Comparison of ENCODE assay signal across 11 cellular contexts in the genomic region with DNA sequence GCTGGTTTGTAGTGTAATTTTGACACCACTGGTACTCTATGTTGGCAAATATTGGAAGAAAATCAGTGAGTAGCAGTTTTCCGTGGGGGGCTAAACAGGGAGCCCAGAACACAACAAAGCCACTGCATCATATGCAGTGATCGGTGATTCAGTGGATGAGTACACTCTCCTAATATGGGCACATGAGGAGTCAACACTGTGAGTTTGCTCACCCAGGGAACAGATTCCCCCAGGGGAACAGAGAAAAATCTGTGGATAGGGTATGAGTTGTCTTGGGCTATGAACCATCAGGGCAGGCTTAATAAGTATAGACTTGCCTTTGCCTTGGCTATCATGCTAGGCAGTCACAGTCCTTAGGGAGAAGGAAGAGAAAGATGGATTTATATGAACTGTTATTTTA.
DNase-seq lines count a peak whose midpoint lies in the region; ATAC-seq and TF ChIP-seq lines count a peak whose summit lies in the region.
"Had no signal": no experiment of that assay in that cellular context is flagged by ENCODE, and none has a peak within 500 bp of the region (broad histone marks: within the 10 kb centered on the region; RNA-seq: fewer than 3 reads in every experiment).

No MANE protein-coding gene starts in this region.

- H3K79me2 ChIP-seq in ACC112 (ENCODE audit: control insufficient read depth, insufficient read depth, low read length, unreplicated experiment), result no peaks in the 10 kb centered on the region

- intact Hi-C loops in testis (cut with DNase I; ENCODE audit: low total_unique reads), result no loop called here

- H3K27me3 ChIP-seq in ACC112 (ENCODE audit: insufficient read depth, low read length) (no peaks in the 10 kb centered on the region), testis (no peaks in the 10 kb centered on the region)

- H3K27ac ChIP-seq in ACC112 (ENCODE audit: low read depth, low read length), result peak overlapping the region; percentile 46
- no peak overlapping the region for H3K27ac ChIP-seq in testis
- H3K27ac ChIP-seq: thoracic aorta had no signal

- no peak for ATAC-seq in GM21381 (IDR thresholded peaks at IDR 0.05; ENCODE audit: unreplicated experiment)
- ATAC-seq in GM19328 (IDR thresholded peaks at IDR 0.05; ENCODE audit: unreplicated experiment), result no peak

- peaks cover 13% of the 10 kb centered on the region for H3K4me1 ChIP-seq in ACC112 (ENCODE audit: control insufficient read depth, insufficient read depth, low read length, unreplicated experiment)
- no peaks in the 10 kb centered on the region for H3K4me1 ChIP-seq in testis

- no peak for TF ChIP-seq POLR2A in testis (IDR thresholded peaks at IDR 0.05)

- no peak for TF ChIP-seq CTCF in testis (IDR thresholded peaks at IDR 0.05)

- 94 to 96% methylated on average over 2 of the region's 2 CpGs for WGBS in testis, 2 donors

- H3K36me3 ChIP-seq in ACC112 (ENCODE audit: insufficient read depth, low read length), result no peaks in the 10 kb centered on the region
- no peaks in the 10 kb centered on the region for H3K36me3 ChIP-seq in testis (ENCODE audit: low read depth, missing control alignments)
- H3K36me3 ChIP-seq: thoracic aorta had no signal

- DNase-seq in HT1080 (ENCODE audit: low read depth), result peak; percentile 58
- peak; percentile 6 for DNase-seq in amniotic stem cell (lab: John Stamatoyannopoulos, UW)
- peak; percentile 37 for DNase-seq in foreskin melanocyte
- no peak for DNase-seq in testis
- DNase-seq in medulla oblongata (ENCODE audit: extremely low spot score), result no peak
- DNase-seq: activated CD4-positive, CD25-positive, alpha-beta regulatory T cell; kidney had no signal

- peak overlapping the region; percentile 9 for H2AFZ ChIP-seq in ACC112 (ENCODE audit: low read length, unreplicated experiment)

- no peaks in the 10 kb centered on the region for H3K9me3 ChIP-seq in testis
- H3K9me3 ChIP-seq: thoracic aorta had no signal

- H3K4me3 ChIP-seq in ACC112 (ENCODE audit: low read depth, low read length), result no peak overlapping the region
- H3K4me3 ChIP-seq in testis, result no peak overlapping the region
- H3K4me3 ChIP-seq: thoracic aorta had no signal

Comparison
In these comparisons a context has a peak if more than half of its experiments do, and no peak if none do; other contexts are left out.
1. DNase-seq: peak in HT1080 (single experiment), amniotic stem cell (single experiment) and foreskin melanocyte (single experiment); none in testis (single experiment) and medulla oblongata (single experiment).